ENCODE assay signal across 26 cellular contexts in genomic region chr16:2818278-2818876, GRCh38. TPM values are rescaled to one million over a fixed set of nuclear protein-coding genes. Genes with fewer than 3 reads are reported as not detected.
DNase-seq lines count a peak whose midpoint lies in the region; ATAC-seq and TF ChIP-seq lines count a peak whose summit lies in the region.
"Had no signal": no experiment of that assay in that cellular context is flagged by ENCODE, and none has a peak within 500 bp of the region (broad histone marks: within the 10 kb centered on the region; RNA-seq: fewer than 3 reads in every experiment).

No MANE protein-coding gene starts in this region.

- WGBS in neuronal stem cell (ENCODE audit: extremely low coverage in 2 of 2, insufficient read length in 2 of 2, insufficient replicate concordance in 1 of 2), 2 donors, result no CpG with 5 or more reads among the region's 10 CpGs

- no peak overlapping the region for H2BK5ac ChIP-seq in neuronal stem cell (ENCODE audit: low read length)

- no peak overlapping the region for H3K23ac ChIP-seq in neuronal stem cell (ENCODE audit: low read depth, low read length, poor library complexity)

- H3K27ac ChIP-seq in neuronal stem cell (replicated peaks; ENCODE audit: low read length) (no peak overlapping the region), left lung (no peak overlapping the region)
- H3K27ac ChIP-seq: adrenal gland, dorsolateral prefrontal cortex had no signal

- no peak overlapping the region for H3K4ac ChIP-seq in neuronal stem cell (ENCODE audit: low read length)

- H3K4me3 ChIP-seq in neuronal stem cell (ENCODE audit: low read length in 2 of 2) (no peak overlapping the region), left lung (no peak overlapping the region)
- H3K4me3 ChIP-seq: adrenal gland, dorsolateral prefrontal cortex had no signal

- H2BK12ac ChIP-seq in neuronal stem cell (ENCODE audit: low read length), result no peak overlapping the region

- no peak overlapping the region for H3K14ac ChIP-seq in neuronal stem cell (ENCODE audit: low read length)

- H3K18ac ChIP-seq in neuronal stem cell (ENCODE audit: low read length), result peak overlapping the region; percentile 11

- H2BK120ac ChIP-seq in neuronal stem cell (ENCODE audit: low read depth, low read length), result peak overlapping the region; percentile 17

- H3K4me2 ChIP-seq in neuronal stem cell (ENCODE audit: insufficient read depth, low read length, poor library complexity, severe bottlenecking), result no peak overlapping the region

- H3K36me3 ChIP-seq in neuronal stem cell (replicated peaks in 1 of 2; ENCODE audit: control insufficient read depth in 2 of 2, insufficient read depth in 2 of 2, low read length in 2 of 2) (no peaks in the 10 kb centered on the region), left lung (no peaks in the 10 kb centered on the region)
- H3K36me3 ChIP-seq: adrenal gland had no signal

- no peak for DNase-seq in natural killer cell
- DNase-seq in natural killer cell treated with Interleukin-12 subunit alpha and Interleukin-12 subunit beta and Interleukin-15 and Interleukin-18, amount 100 ng/mL, for 72 hours (ENCODE audit: low spot score), result no peak
- no peak for DNase-seq in activated naive CD8-positive, alpha-beta T cell treated with anti-CD3 and anti-CD28 coated beads, Interleukin-2, amount 50 U/mL, for 24 hours
- DNase-seq in neuronal stem cell (ENCODE audit: low spot score), result no peak
- DNase-seq in left lung, result no peak
- DNase-seq: activated CD4-positive, alpha-beta memory T cell treated with anti-CD3 and anti-CD28 coated beads, Interleukin-2, amount 10 ng/mL, durations not matched to agents 7 days and 5 days; erythroblast; foreskin melanocyte; hypothalamus; Kasumi-1; kidney glomerular epithelial cell; midbrain; NCI-H526; stimulated activated CD4-positive, alpha-beta T cell treated with anti-CD3 and anti-CD28 coated beads, Interleukin-12 subunit alpha, Interleukin-12 subunit beta, amount 100 ng/mL, for 4 hours; stimulated activated CD8-positive, alpha-beta memory T cell treated with anti-CD3 and anti-CD28 coated beads, Interleukin-4, amount 100 ng/mL, for 48 hours; substantia nigra; T-helper 2 cell had no signal

- H3K36me3 Mint-ChIP-seq in natural killer cell, result no peaks in the 10 kb centered on the region
- no peaks in the 10 kb centered on the region for H3K36me3 Mint-ChIP-seq in natural killer cell treated with Interleukin-12 subunit alpha and Interleukin-12 subunit beta and Interleukin-15 and Interleukin-18, amount 100 ng/mL, for 72 hours
- no peaks in the 10 kb centered on the region for H3K36me3 Mint-ChIP-seq in activated naive CD8-positive, alpha-beta T cell treated with anti-CD3 and anti-CD28 coated beads, Interleukin-2, amount 50 U/mL, for 24 hours (ENCODE audit: low read depth)
- H3K36me3 Mint-ChIP-seq: WTC11 had no signal

- no peaks in the 10 kb centered on the region for H3K9me3 Mint-ChIP-seq in natural killer cell
- H3K9me3 Mint-ChIP-seq in natural killer cell treated with Interleukin-12 subunit alpha and Interleukin-12 subunit beta and Interleukin-15 and Interleukin-18, amount 100 ng/mL, for 72 hours, result no peaks in the 10 kb centered on the region
- H3K9me3 Mint-ChIP-seq in activated naive CD8-positive, alpha-beta T cell treated with anti-CD3 and anti-CD28 coated beads, Interleukin-2, amount 50 U/mL, for 24 hours, result no peaks in the 10 kb centered on the region
- H3K9me3 Mint-ChIP-seq: activated CD4-positive, alpha-beta memory T cell treated with anti-CD3 and anti-CD28 coated beads, Interleukin-2, amount 10 ng/mL, durations not matched to agents 7 days and 5 days; neural crest cell; WTC11 had no signal

- H3K79me1 ChIP-seq in neuronal stem cell (ENCODE audit: low read depth, low read length), result no peaks in the 10 kb centered on the region

- no peaks in the 10 kb centered on the region for H3K27me3 Mint-ChIP-seq in natural killer cell (ENCODE audit: low read depth in 2 of 2)
- no peaks in the 10 kb centered on the region for H3K27me3 Mint-ChIP-seq in natural killer cell treated with Interleukin-12 subunit alpha and Interleukin-12 subunit beta and Interleukin-15 and Interleukin-18, amount 100 ng/mL, for 72 hours
- no peaks in the 10 kb centered on the region for H3K27me3 Mint-ChIP-seq in activated naive CD8-positive, alpha-beta T cell treated with anti-CD3 and anti-CD28 coated beads, Interleukin-2, amount 50 U/mL, for 24 hours

- no peak overlapping the region for H4K8ac ChIP-seq in neuronal stem cell (ENCODE audit: low read depth, low read length)

- no peak overlapping the region for H2BK15ac ChIP-seq in neuronal stem cell (ENCODE audit: low read length)

- intact Hi-C loops in natural killer cell (cut with micrococcal nuclease), result no loop called here
- intact Hi-C loops in left lung (cut with DNase I), result no loop called here

- ATAC-seq in natural killer cell (no peak), GM18861 (IDR thresholded peaks at IDR 0.05; ENCODE audit: unreplicated experiment) (no peak), HG02852 (IDR thresholded peaks at IDR 0.05; ENCODE audit: unreplicated experiment) (no peak), left lung (no peak), HG03280 (IDR thresholded peaks at IDR 0.05; ENCODE audit: unreplicated experiment) (no peak)
- no peak for ATAC-seq in natural killer cell treated with Interleukin-12 subunit alpha and Interleukin-12 subunit beta and Interleukin-15 and Interleukin-18, amount 100 ng/mL, for 72 hours
- ATAC-seq in activated naive CD8-positive, alpha-beta T cell treated with anti-CD3 and anti-CD28 coated beads, Interleukin-2, amount 50 U/mL, for 24 hours, result no peak
- ATAC-seq: WTC11 had no signal

- H2AFZ ChIP-seq in neuronal stem cell (ENCODE audit: low read length), result no peak overlapping the region

- peak overlapping the region; percentile 28 for H3K4me3 Mint-ChIP-seq in natural killer cell
- H3K4me3 Mint-ChIP-seq in natural killer cell treated with Interleukin-12 subunit alpha and Interleukin-12 subunit beta and Interleukin-15 and Interleukin-18, amount 100 ng/mL, for 72 hours, result no peak overlapping the region
- peak overlapping the region; percentile 46 for H3K4me3 Mint-ChIP-seq in activated naive CD8-positive, alpha-beta T cell treated with anti-CD3 and anti-CD28 coated beads, Interleukin-2, amount 50 U/mL, for 24 hours
- H3K4me3 Mint-ChIP-seq: activated CD4-positive, alpha-beta memory T cell treated with anti-CD3 and anti-CD28 coated beads, Interleukin-2, amount 10 ng/mL, durations not matched to agents 7 days and 5 days; neural crest cell; WTC11 had no signal

- no peak overlapping the region for H2AK5ac ChIP-seq in neuronal stem cell (ENCODE audit: low read depth, low read length)

- H3K27ac Mint-ChIP-seq in natural killer cell, result no peak overlapping the region
- H3K27ac Mint-ChIP-seq in natural killer cell treated with Interleukin-12 subunit alpha and Interleukin-12 subunit beta and Interleukin-15 and Interleukin-18, amount 100 ng/mL, for 72 hours, result no peak overlapping the region
- H3K27ac Mint-ChIP-seq in activated naive CD8-positive, alpha-beta T cell treated with anti-CD3 and anti-CD28 coated beads, Interleukin-2, amount 50 U/mL, for 24 hours, result peak overlapping the region; percentile 53
- H3K27ac Mint-ChIP-seq: activated CD4-positive, alpha-beta memory T cell treated with anti-CD3 and anti-CD28 coated beads, Interleukin-2, amount 10 ng/mL, durations not matched to agents 7 days and 5 days; WTC11 had no signal

- H3K9me3 ChIP-seq in neuronal stem cell (replicated peaks in 1 of 2; ENCODE audit: control insufficient read depth in 2 of 2, insufficient read depth in 1 of 2, low read depth in 1 of 2, low read length in 2 of 2) (no peaks in the 10 kb centered on the region), left lung (no peaks in the 10 kb centered on the region)
- H3K9me3 ChIP-seq: adrenal gland had no signal

- H3K4me1 ChIP-seq in neuronal stem cell (ENCODE audit: control insufficient read depth in 2 of 2, insufficient read depth in 1 of 2, low read depth in 1 of 2, low read length in 2 of 2), result peaks cover 0 to 8% of the 10 kb centered on the region in 2 donors
- H3K4me1 ChIP-seq in left lung, result no peaks in the 10 kb centered on the region
- H3K4me1 ChIP-seq: adrenal gland had no signal

- no peak overlapping the region for H4K91ac ChIP-seq in neuronal stem cell (ENCODE audit: low read depth, low read length, poor library complexity)

- H3K4me1 Mint-ChIP-seq in natural killer cell, result no peaks in the 10 kb centered on the region
- H3K4me1 Mint-ChIP-seq in natural killer cell treated with Interleukin-12 subunit alpha and Interleukin-12 subunit beta and Interleukin-15 and Interleukin-18, amount 100 ng/mL, for 72 hours (ENCODE audit: low read depth in 2 of 2), result peaks cover 0 to 2% of the 10 kb centered on the region in 2 donors
- H3K4me1 Mint-ChIP-seq in activated naive CD8-positive, alpha-beta T cell treated with anti-CD3 and anti-CD28 coated beads, Interleukin-2, amount 50 U/mL, for 24 hours, result no peaks in the 10 kb centered on the region
- H3K4me1 Mint-ChIP-seq: activated CD4-positive, alpha-beta memory T cell treated with anti-CD3 and anti-CD28 coated beads, Interleukin-2, amount 10 ng/mL, durations not matched to agents 7 days and 5 days; neural crest cell; WTC11 had no signal

- no peak overlapping the region for H3K9ac ChIP-seq in neuronal stem cell (ENCODE audit: low read depth, low read length, poor library complexity)

- H3K27me3 ChIP-seq in neuronal stem cell (ENCODE audit: control insufficient read depth in 3 of 3, insufficient read depth in 3 of 3, low read depth in 1 of 3, low read length in 3 of 3), result peaks cover 0 to 51% (median 0%) of the 10 kb centered on the region in 3 experiments
- H3K27me3 ChIP-seq in left lung, result peaks cover 0 to 65% of the 10 kb centered on the region in 2 donors
- H3K27me3 ChIP-seq: adrenal gland had no signal

- TF ChIP-seq CTCF in natural killer cell (IDR thresholded peaks at IDR 0.05), result no peak
- no peak for TF ChIP-seq CTCF in left lung (IDR thresholded peaks at IDR 0.05)

RNA-seq across cellular contexts. Expression of gene PRSS21, which starts 1.3 kb away (rescaled TPM):
- 1 to 10 TPM in 1 of 3 donors, under 1 TPM in 1, not detected in 1; 0.64 to 6.6 TPM for total RNA-seq in natural killer cell
- total RNA-seq in natural killer cell treated with Interleukin-12 subunit alpha and Interleukin-12 subunit beta and Interleukin-15 and Interleukin-18, amount 100 ng/mL, for 72 hours, result 10 to 100 TPM in 1 of 2 donors, under 1 TPM in 1; 0.53 to 21.5 TPM
- not detected for polyA plus RNA-seq in neuronal stem cell (2013, experiment 1 of 2)
- not detected for polyA plus RNA-seq in neuronal stem cell (2013, experiment 2 of 2)
- total RNA-seq in left lung, result 1 to 10 TPM in 1 of 2 donors, under 1 TPM in 1; 0.90 to 2.5 TPM
- total RNA-seq: Daoy, neural crest cell had no signal

RNA-seq across cellular contexts. Expression of gene ZG16B, which starts 11.7 kb away (rescaled TPM):
- total RNA-seq in natural killer cell (1 to 10 TPM in 2 of 3 donors, under 1 TPM in 1; 0.78 to 1.5 (median 1.1) TPM), left lung (1 to 10 TPM in 1 of 2 donors, under 1 TPM in 1; 0.61 to 1.4 TPM)
- 10 to 100 TPM in 1 of 2 donors, 1 to 10 TPM in 1; 3.8 to 22.1 TPM for total RNA-seq in natural killer cell treated with Interleukin-12 subunit alpha and Interleukin-12 subunit beta and Interleukin-15 and Interleukin-18, amount 100 ng/mL, for 72 hours
- polyA plus RNA-seq in neuronal stem cell (2013, experiment 1 of 2), result not detected
- polyA plus RNA-seq in neuronal stem cell (2013, experiment 2 of 2), result not detected
- total RNA-seq: neural crest cell, WTC11 had no signal

RNA-seq across cellular contexts. Expression of gene PRSS41, which starts 20.1 kb away (rescaled TPM):
- under 1 TPM in 1 of 3 donors, not detected in 2; 0.33 TPM for total RNA-seq in natural killer cell
- total RNA-seq in natural killer cell treated with Interleukin-12 subunit alpha and Interleukin-12 subunit beta and Interleukin-15 and Interleukin-18, amount 100 ng/mL, for 72 hours, result not detected
- polyA plus RNA-seq in neuronal stem cell (2013, experiment 1 of 2), result not detected
- not detected for polyA plus RNA-seq in neuronal stem cell (2013, experiment 2 of 2)
- total RNA-seq in left lung, result not detected
- total RNA-seq: activated CD4-positive, alpha-beta memory T cell treated with anti-CD3 and anti-CD28 coated beads, Interleukin-2, amount 10 ng/mL, durations not matched to agents 7 days and 5 days; adrenal gland; bronchial epithelial cell; Daoy; dorsolateral prefrontal cortex; neural crest cell; WTC11 had no signal
- polyA plus RNA-seq: adrenal gland had no signal

RNA-seq across cellular contexts. Expression of gene PRSS33, which starts 31.0 kb away (rescaled TPM):
- total RNA-seq in natural killer cell (under 1 TPM; 0.20 to 0.63 (median 0.54) TPM), left lung (not detected)
- not detected for total RNA-seq in natural killer cell treated with Interleukin-12 subunit alpha and Interleukin-12 subunit beta and Interleukin-15 and Interleukin-18, amount 100 ng/mL, for 72 hours
- polyA plus RNA-seq in neuronal stem cell (2013, experiment 1 of 2), result 2.3 TPM
- polyA plus RNA-seq in neuronal stem cell (2013, experiment 2 of 2), result 2.2 TPM
- total RNA-seq: activated CD4-positive, alpha-beta memory T cell treated with anti-CD3 and anti-CD28 coated beads, Interleukin-2, amount 10 ng/mL, durations not matched to agents 7 days and 5 days; adrenal gland; bronchial epithelial cell; Daoy had no signal
- polyA plus RNA-seq: adrenal gland had no signal

RNA-seq across cellular contexts. Expression of gene PRSS22, which starts 39.6 kb away (rescaled TPM):
- total RNA-seq in natural killer cell (1 to 10 TPM; 1.5 to 7.7 (median 3.3) TPM), left lung (10 to 100 TPM; 15.7 to 16.7 TPM)
- under 1 TPM; 0.86 TPM for total RNA-seq in natural killer cell treated with Interleukin-12 subunit alpha and Interleukin-12 subunit beta and Interleukin-15 and Interleukin-18, amount 100 ng/mL, for 72 hours
- polyA plus RNA-seq in neuronal stem cell (2013, experiment 1 of 2), result not detected
- polyA plus RNA-seq in neuronal stem cell (2013, experiment 2 of 2), result not detected
- total RNA-seq: activated CD4-positive, alpha-beta memory T cell treated with anti-CD3 and anti-CD28 coated beads, Interleukin-2, amount 10 ng/mL, durations not matched to agents 7 days and 5 days; neural crest cell had no signal
